7 cellular contexts compared by ENCODE assay signal in the genomic region with DNA sequence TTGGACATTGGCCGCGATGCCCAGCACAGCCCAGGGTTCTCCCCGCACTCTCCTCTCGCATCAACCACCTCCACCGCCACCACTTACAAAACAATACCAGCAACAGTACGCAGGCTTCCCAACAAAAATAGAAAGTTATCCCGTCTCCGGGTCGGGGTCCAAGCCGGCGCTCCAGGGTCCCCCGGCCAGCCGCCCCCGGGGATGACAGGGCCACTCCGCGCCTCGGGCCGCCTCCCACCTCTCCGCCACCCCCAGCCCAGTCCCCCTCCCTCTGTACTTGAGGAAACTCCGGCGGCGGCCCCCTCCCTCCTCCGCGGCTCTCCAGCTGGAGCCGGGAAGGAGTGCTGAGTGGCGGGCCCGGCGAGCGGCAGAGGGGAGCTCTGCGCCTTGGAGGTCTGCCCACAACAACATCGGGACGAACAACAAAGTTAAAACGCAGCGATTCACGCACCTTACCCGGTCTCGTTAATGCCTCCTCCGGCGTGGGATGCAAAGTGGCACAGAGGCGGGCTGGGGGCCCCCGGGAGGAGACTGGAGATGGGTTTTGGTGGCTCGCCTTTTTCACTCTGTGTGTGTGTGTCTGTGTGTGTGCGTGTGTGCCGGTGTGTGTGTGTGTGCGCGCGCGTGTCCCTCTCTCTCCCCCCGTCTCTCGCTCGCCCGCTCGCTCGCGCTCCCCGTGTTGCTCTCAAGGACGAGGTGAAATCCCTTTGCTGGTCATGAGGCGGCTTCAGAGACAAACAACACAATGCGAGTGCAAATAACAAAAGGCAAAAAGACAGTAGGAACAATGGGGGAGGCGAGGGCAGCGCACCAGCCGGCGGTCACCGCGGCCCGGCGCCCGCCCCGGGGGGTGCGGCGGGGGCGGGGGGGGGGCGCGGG.
A peak's percentile ranks its signal among the peaks of the same experiment; 100 is the strongest.
DNase-seq lines count a peak whose midpoint lies in the region; ATAC-seq and TF ChIP-seq lines count a peak whose summit lies in the region.

No MANE protein-coding gene starts in this region.

- intact Hi-C loops in uterus (cut with DNase I; ENCODE audit: low total_unique reads) = no loop called here

- ATAC-seq in WTC11 = peak; percentile 73
- ATAC-seq in naive B cell (ENCODE audit: low read depth in 2 of 2) = peak; percentile 49 to 57
- no peak for ATAC-seq in GM21737 (IDR thresholded peaks at IDR 0.05; ENCODE audit: unreplicated experiment)

- in situ Hi-C loops in KBM-7 (cut with MboI; ENCODE audit: low pct_unique_long_range_greater_than_20kb, low sequenced_read_pairs) = no loop called here

- peak overlapping the region; percentile 94 to 96 for H3K27ac ChIP-seq in uterus

- no peaks in the 10 kb centered on the region for H3K27me3 ChIP-seq in uterus

- H3K9me3 ChIP-seq in uterus = no peaks in the 10 kb centered on the region

- peak overlapping the region; percentile 66 to 81 for H3K4me3 ChIP-seq in uterus

- H3K4me1 ChIP-seq in uterus = peaks cover 0 to 11% of the 10 kb centered on the region in 2 donors

- H3K36me3 ChIP-seq in uterus = no peaks in the 10 kb centered on the region

- DNase-seq in GM10248 (ENCODE audit: extremely low spot score) (peak; percentile 33), KBM-7 (peak; percentile 23), WTC11 (ENCODE audit: low spot score) (peak; percentile 80), fibroblast of peridontal ligament (ENCODE audit: extremely low read depth) (peak; percentile 49), naive B cell (peak; percentile 32), uterus (peak; percentile 69 to 79)

- peak in 1 of 2 donors; percentile 40 for TF ChIP-seq POLR2A in uterus (IDR thresholded peaks at IDR 0.05)

- H3K27ac Mint-ChIP-seq in WTC11 (0 out of 2 replicates have a peak overlapping the region, but pooled peaks have one; percentile 79), naive B cell (peak overlapping the region in 5 of 6 donors; percentile 41 to 88 (median 73))

- H3K4me1 Mint-ChIP-seq in WTC11 (peaks cover 55% of the 10 kb centered on the region), naive B cell (peaks cover 17 to 28% (median 20%) of the 10 kb centered on the region in 3 donors)

- H3K36me3 Mint-ChIP-seq in WTC11 = no peaks in the 10 kb centered on the region
- H3K36me3 Mint-ChIP-seq in naive B cell = peaks cover 0 to 8% of the 10 kb centered on the region in 2 donors

- H3K4me3 Mint-ChIP-seq in WTC11 = peak overlapping the region; percentile 94
- peak overlapping the region; percentile 91 to 96 (median 94) for H3K4me3 Mint-ChIP-seq in naive B cell

- H3K27me3 Mint-ChIP-seq in WTC11 (ENCODE audit: low read depth) (peaks cover 42% of the 10 kb centered on the region), naive B cell (peaks cover 32 to 52% (median 33%) of the 10 kb centered on the region in 3 donors)

- CTCF ChIA-PET in GM10248 (lab: Yijun Ruan, JAX) = interaction anchor here (0.6 kb wide), 1 partner anchor 25 kb away, joined by 3 read pairs; no protein-coding TSS in a partner anchor
- CTCF ChIA-PET in WTC11 (lab: Charles Lee) = interaction anchor here (0.9 kb wide), 1 partner anchor 612 kb away, joined by 6 read pairs; no protein-coding TSS in a partner anchor

- H3K9me3 Mint-ChIP-seq in WTC11 (no peaks in the 10 kb centered on the region), naive B cell (no peaks in the 10 kb centered on the region)

- TF ChIP-seq CTCF in GM10248 (IDR thresholded peaks at IDR 0.05; ENCODE audit: control extremely low read depth, extremely low read depth, low read depth, missing control alignments) (no peak), WTC11 (IDR thresholded peaks at IDR 0.05) (no peak), uterus (IDR thresholded peaks at IDR 0.05) (no peak)

- POLR2A ChIA-PET in GM10248 (lab: Yijun Ruan, JAX) (no interaction called here), WTC11 (lab: Charles Lee) (interaction anchor here (0.9 kb wide), 1 partner anchor 1922 kb away, joined by 3 read pairs; no protein-coding TSS in a partner anchor)

TF ChIP-seq in WTC11, 78 proteins besides CTCF, POLR2A, EP300 and RAD21 (continues in another document):
- TF ChIP-seq ZNF671 (CRISPR knock-in tag; IDR thresholded peaks at IDR 0.05) = no peak
- TF ChIP-seq, protein P1, sequence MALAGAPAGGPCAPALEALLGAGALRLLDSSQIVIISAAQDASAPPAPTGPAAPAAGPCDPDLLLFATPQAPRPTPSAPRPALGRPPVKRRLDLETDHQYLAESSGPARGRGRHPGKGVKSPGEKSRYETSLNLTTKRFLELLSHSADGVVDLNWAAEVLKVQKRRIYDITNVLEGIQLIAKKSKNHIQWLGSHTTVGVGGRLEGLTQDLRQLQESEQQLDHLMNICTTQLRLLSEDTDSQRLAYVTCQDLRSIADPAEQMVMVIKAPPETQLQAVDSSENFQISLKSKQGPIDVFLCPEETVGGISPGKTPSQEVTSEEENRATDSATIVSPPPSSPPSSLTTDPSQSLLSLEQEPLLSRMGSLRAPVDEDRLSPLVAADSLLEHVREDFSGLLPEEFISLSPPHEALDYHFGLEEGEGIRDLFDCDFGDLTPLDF (CRISPR knock-in tag; IDR thresholded peaks at IDR 0.05) = no peak
- TF ChIP-seq NR2C2 (CRISPR knock-in tag; IDR thresholded peaks at IDR 0.05) = no peak
- TF ChIP-seq, protein P2, sequence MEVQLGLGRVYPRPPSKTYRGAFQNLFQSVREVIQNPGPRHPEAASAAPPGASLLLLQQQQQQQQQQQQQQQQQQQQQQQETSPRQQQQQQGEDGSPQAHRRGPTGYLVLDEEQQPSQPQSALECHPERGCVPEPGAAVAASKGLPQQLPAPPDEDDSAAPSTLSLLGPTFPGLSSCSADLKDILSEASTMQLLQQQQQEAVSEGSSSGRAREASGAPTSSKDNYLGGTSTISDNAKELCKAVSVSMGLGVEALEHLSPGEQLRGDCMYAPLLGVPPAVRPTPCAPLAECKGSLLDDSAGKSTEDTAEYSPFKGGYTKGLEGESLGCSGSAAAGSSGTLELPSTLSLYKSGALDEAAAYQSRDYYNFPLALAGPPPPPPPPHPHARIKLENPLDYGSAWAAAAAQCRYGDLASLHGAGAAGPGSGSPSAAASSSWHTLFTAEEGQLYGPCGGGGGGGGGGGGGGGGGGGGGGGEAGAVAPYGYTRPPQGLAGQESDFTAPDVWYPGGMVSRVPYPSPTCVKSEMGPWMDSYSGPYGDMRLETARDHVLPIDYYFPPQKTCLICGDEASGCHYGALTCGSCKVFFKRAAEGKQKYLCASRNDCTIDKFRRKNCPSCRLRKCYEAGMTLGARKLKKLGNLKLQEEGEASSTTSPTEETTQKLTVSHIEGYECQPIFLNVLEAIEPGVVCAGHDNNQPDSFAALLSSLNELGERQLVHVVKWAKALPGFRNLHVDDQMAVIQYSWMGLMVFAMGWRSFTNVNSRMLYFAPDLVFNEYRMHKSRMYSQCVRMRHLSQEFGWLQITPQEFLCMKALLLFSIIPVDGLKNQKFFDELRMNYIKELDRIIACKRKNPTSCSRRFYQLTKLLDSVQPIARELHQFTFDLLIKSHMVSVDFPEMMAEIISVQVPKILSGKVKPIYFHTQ (CRISPR knock-in tag; IDR thresholded peaks at IDR 0.05) = no peak
- TF ChIP-seq, protein P3, sequence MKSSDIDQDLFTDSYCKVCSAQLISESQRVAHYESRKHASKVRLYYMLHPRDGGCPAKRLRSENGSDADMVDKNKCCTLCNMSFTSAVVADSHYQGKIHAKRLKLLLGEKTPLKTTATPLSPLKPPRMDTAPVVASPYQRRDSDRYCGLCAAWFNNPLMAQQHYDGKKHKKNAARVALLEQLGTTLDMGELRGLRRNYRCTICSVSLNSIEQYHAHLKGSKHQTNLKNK (CRISPR knock-in tag; IDR thresholded peaks at IDR 0.05) = no peak
- no peak for TF ChIP-seq ZBTB21 (CRISPR knock-in tag; IDR thresholded peaks at IDR 0.05; ENCODE audit: borderline replicate concordance)
- TF ChIP-seq, protein P4, sequence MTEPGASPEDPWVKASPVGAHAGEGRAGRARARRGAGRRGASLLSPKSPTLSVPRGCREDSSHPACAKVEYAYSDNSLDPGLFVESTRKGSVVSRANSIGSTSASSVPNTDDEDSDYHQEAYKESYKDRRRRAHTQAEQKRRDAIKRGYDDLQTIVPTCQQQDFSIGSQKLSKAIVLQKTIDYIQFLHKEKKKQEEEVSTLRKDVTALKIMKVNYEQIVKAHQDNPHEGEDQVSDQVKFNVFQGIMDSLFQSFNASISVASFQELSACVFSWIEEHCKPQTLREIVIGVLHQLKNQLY (CRISPR knock-in tag; IDR thresholded peaks at IDR 0.05) = no peak
- TF ChIP-seq EMX1 (CRISPR knock-in tag; IDR thresholded peaks at IDR 0.05) = no peak
- no peak for TF ChIP-seq ZNF138 (CRISPR knock-in tag; conservative IDR thresholded peaks at IDR 0.05)
- TF ChIP-seq FOXK1 (CRISPR knock-in tag; IDR thresholded peaks at IDR 0.05) = no peak
- TF ChIP-seq ZNF317 (CRISPR knock-in tag; IDR thresholded peaks at IDR 0.05; ENCODE audit: borderline replicate concordance, low read depth) = no peak
- no peak for TF ChIP-seq GTF2I (CRISPR knock-in tag; conservative IDR thresholded peaks at IDR 0.05)
- no peak for TF ChIP-seq CBFB (CRISPR knock-in tag; IDR thresholded peaks at IDR 0.05; ENCODE audit: low read depth)
- TF ChIP-seq, protein P5, sequence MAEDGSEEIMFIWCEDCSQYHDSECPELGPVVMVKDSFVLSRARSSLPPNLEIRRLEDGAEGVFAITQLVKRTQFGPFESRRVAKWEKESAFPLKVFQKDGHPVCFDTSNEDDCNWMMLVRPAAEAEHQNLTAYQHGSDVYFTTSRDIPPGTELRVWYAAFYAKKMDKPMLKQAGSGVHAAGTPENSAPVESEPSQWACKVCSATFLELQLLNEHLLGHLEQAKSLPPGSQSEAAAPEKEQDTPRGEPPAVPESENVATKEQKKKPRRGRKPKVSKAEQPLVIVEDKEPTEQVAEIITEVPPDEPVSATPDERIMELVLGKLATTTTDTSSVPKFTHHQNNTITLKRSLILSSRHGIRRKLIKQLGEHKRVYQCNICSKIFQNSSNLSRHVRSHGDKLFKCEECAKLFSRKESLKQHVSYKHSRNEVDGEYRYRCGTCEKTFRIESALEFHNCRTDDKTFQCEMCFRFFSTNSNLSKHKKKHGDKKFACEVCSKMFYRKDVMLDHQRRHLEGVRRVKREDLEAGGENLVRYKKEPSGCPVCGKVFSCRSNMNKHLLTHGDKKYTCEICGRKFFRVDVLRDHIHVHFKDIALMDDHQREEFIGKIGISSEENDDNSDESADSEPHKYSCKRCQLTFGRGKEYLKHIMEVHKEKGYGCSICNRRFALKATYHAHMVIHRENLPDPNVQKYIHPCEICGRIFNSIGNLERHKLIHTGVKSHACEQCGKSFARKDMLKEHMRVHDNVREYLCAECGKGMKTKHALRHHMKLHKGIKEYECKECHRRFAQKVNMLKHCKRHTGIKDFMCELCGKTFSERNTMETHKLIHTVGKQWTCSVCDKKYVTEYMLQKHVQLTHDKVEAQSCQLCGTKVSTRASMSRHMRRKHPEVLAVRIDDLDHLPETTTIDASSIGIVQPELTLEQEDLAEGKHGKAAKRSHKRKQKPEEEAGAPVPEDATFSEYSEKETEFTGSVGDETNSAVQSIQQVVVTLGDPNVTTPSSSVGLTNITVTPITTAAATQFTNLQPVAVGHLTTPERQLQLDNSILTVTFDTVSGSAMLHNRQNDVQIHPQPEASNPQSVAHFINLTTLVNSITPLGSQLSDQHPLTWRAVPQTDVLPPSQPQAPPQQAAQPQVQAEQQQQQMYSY (CRISPR knock-in tag; IDR thresholded peaks at IDR 0.05) = 0 out of 2 replicates have a peak, but pooled peaks have one; percentile 10

Comparison
In these comparisons a context has a peak if more than half of its experiments do, and no peak if none do; other contexts are left out.
1. DNase-seq: peak in every context shown above with its lines; median percentile 80 in WTC11; 74 in uterus; 49 in fibroblast of peridontal ligament; 33 in GM10248; 32 in naive B cell; 23 in KBM-7.